In genomic region chr1:171699526-171699925, GRCh38 we compare ENCODE assay signal across 2 cellular contexts.
TF ChIP-seq lines count a peak whose summit lies in the region.

No MANE protein-coding gene starts in this region.

TF ChIP-seq in K562, 482 proteins besides CTCF, POLR2A, EP300 and RAD21:
- no peak for TF ChIP-seq MTF1 (CRISPR knock-in tag; IDR thresholded peaks at IDR 0.05; ENCODE audit: borderline replicate concordance)
- TF ChIP-seq MYC (IDR thresholded peaks at IDR 0.05; ENCODE audit: low read depth, low read length): no peak
- TF ChIP-seq MYC (CRISPR knock-in tag; IDR thresholded peaks at IDR 0.05; ENCODE audit: borderline replicate concordance, low read depth): no peak
- TF ChIP-seq, protein P1, sequence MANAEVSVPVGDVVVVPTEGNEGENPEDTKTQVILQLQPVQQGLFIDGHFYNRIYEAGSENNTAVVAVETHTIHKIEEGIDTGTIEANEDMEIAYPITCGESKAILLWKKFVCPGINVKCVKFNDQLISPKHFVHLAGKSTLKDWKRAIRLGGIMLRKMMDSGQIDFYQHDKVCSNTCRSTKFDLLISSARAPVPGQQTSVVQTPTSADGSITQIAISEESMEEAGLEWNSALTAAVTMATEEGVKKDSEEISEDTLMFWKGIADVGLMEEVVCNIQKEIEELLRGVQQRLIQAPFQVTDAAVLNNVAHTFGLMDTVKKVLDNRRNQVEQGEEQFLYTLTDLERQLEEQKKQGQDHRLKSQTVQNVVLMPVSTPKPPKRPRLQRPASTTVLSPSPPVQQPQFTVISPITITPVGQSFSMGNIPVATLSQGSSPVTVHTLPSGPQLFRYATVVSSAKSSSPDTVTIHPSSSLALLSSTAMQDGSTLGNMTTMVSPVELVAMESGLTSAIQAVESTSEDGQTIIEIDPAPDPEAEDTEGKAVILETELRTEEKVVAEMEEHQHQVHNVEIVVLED (CRISPR knock-in tag; IDR thresholded peaks at IDR 0.05): no peak
- TF ChIP-seq CBFA2T3 (IDR thresholded peaks at IDR 0.05): no peak
- TF ChIP-seq EHMT2 (IDR thresholded peaks at IDR 0.05): no peak
- no peak for TF ChIP-seq PTTG1 (tag; IDR thresholded peaks at IDR 0.05; ENCODE audit: low read depth)
- no peak for TF ChIP-seq BRF1 (IDR thresholded peaks at IDR 0.05; ENCODE audit: borderline replicate concordance, extremely low read depth, insufficient read length)
- TF ChIP-seq ZNF830 (CRISPR knock-in tag; IDR thresholded peaks at IDR 0.05): no peak
- no peak for TF ChIP-seq PHTF2 (CRISPR knock-in tag; IDR thresholded peaks at IDR 0.05)
- no peak for TF ChIP-seq RBM34 (IDR thresholded peaks at IDR 0.05; ENCODE audit: borderline replicate concordance, insufficient read depth, low read length)
- TF ChIP-seq, protein P2, sequence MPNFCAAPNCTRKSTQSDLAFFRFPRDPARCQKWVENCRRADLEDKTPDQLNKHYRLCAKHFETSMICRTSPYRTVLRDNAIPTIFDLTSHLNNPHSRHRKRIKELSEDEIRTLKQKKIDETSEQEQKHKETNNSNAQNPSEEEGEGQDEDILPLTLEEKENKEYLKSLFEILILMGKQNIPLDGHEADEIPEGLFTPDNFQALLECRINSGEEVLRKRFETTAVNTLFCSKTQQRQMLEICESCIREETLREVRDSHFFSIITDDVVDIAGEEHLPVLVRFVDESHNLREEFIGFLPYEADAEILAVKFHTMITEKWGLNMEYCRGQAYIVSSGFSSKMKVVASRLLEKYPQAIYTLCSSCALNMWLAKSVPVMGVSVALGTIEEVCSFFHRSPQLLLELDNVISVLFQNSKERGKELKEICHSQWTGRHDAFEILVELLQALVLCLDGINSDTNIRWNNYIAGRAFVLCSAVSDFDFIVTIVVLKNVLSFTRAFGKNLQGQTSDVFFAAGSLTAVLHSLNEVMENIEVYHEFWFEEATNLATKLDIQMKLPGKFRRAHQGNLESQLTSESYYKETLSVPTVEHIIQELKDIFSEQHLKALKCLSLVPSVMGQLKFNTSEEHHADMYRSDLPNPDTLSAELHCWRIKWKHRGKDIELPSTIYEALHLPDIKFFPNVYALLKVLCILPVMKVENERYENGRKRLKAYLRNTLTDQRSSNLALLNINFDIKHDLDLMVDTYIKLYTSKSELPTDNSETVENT (CRISPR knock-in tag; IDR thresholded peaks at IDR 0.05): no peak
- TF ChIP-seq ZEB2 (IDR thresholded peaks at IDR 0.05): no peak
- TF ChIP-seq ZNF766 (CRISPR knock-in tag; conservative IDR thresholded peaks at IDR 0.05): no peak
- no peak for TF ChIP-seq TGIF2 (CRISPR knock-in tag; IDR thresholded peaks at IDR 0.05)
- no peak for TF ChIP-seq NBN (IDR thresholded peaks at IDR 0.05; ENCODE audit: low read depth)

TF ChIP-seq in GM23338, 12 proteins besides CTCF, POLR2A, EP300 and RAD21:
- TF ChIP-seq JUNB (IDR thresholded peaks at IDR 0.05; ENCODE audit: unreplicated experiment): no peak
- no peak for TF ChIP-seq EZH2phosphoT487 (IDR thresholded peaks at IDR 0.05; ENCODE audit: unreplicated experiment)
- TF ChIP-seq, protein P3, sequence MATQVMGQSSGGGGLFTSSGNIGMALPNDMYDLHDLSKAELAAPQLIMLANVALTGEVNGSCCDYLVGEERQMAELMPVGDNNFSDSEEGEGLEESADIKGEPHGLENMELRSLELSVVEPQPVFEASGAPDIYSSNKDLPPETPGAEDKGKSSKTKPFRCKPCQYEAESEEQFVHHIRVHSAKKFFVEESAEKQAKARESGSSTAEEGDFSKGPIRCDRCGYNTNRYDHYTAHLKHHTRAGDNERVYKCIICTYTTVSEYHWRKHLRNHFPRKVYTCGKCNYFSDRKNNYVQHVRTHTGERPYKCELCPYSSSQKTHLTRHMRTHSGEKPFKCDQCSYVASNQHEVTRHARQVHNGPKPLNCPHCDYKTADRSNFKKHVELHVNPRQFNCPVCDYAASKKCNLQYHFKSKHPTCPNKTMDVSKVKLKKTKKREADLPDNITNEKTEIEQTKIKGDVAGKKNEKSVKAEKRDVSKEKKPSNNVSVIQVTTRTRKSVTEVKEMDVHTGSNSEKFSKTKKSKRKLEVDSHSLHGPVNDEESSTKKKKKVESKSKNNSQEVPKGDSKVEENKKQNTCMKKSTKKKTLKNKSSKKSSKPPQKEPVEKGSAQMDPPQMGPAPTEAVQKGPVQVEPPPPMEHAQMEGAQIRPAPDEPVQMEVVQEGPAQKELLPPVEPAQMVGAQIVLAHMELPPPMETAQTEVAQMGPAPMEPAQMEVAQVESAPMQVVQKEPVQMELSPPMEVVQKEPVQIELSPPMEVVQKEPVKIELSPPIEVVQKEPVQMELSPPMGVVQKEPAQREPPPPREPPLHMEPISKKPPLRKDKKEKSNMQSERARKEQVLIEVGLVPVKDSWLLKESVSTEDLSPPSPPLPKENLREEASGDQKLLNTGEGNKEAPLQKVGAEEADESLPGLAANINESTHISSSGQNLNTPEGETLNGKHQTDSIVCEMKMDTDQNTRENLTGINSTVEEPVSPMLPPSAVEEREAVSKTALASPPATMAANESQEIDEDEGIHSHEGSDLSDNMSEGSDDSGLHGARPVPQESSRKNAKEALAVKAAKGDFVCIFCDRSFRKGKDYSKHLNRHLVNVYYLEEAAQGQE (IDR thresholded peaks at IDR 0.05; ENCODE audit: unreplicated experiment): no peak
- TF ChIP-seq EZH2 (IDR thresholded peaks at IDR 0.05; ENCODE audit: low read depth, unreplicated experiment): no peak
